In genomic region chr6:33208089-33208967, GRCh38 we compare ENCODE assay signal across 8 cellular contexts. TPM values are rescaled to one million over a fixed set of nuclear protein-coding genes. Genes with fewer than 3 reads are reported as not detected.
DNase-seq lines count a peak whose midpoint lies in the region; ATAC-seq and TF ChIP-seq lines count a peak whose summit lies in the region.

TSS of gene RING1 (plus strand) at chr6:33208500. CDS start at chr6:33208823, 323 bp downstream.

- peaks cover 10% of the 10 kb centered on the region for H3K27me3 Mint-ChIP-seq in activated CD4-positive, alpha-beta T cell treated with anti-CD3 and anti-CD28 coated beads, Interleukin-2, amount 10 ng/mL, durations not matched to agents 7 days and 5 days

- POLR2A ChIA-PET in activated CD4-positive, alpha-beta T cell treated with anti-CD3 and anti-CD28 coated beads, Interleukin-2, amount 10 ng/mL, durations not matched to agents 7 days and 5 days (lab: Charles Lee): interaction anchor here (1.0 kb wide), 3 partner anchors 40 to 236 kb away, joined by 3 read pairs; no protein-coding TSS in a partner anchor

- H3K4me3 ChIP-seq in coronary artery: peak within 1 kb of the TSS; percentile 99

- no peaks in the 10 kb centered on the region for H3K9me3 Mint-ChIP-seq in activated CD4-positive, alpha-beta T cell treated with anti-CD3 and anti-CD28 coated beads, Interleukin-2, amount 10 ng/mL, durations not matched to agents 7 days and 5 days

- peak; percentile 9 for DNase-seq in GF-D8 (lab: John Stamatoyannopoulos, UW)
- peak; percentile 30 for DNase-seq in NCI-H460 (ENCODE audit: extremely low read depth, low read depth)
- peak; percentile 87 for DNase-seq in activated CD4-positive, alpha-beta T cell treated with anti-CD3 and anti-CD28 coated beads, Interleukin-2, amount 10 ng/mL, durations not matched to agents 7 days and 5 days
- DNase-seq in coronary artery (ENCODE audit: low spot score): peak; percentile 92
- peak; percentile 93 for DNase-seq in left kidney (ENCODE audit: low read depth, low spot score)
- peak; percentile 78 to 84 for DNase-seq in stimulated activated CD4-positive, alpha-beta T cell treated with anti-CD3 and anti-CD28 coated beads, Interleukin-1b, Interleukin-23, amount 100 ng/mL, for 4 hours (ENCODE audit: low read depth in 2 of 2)

- H3K27ac Mint-ChIP-seq in activated CD4-positive, alpha-beta T cell treated with anti-CD3 and anti-CD28 coated beads, Interleukin-2, amount 10 ng/mL, durations not matched to agents 7 days and 5 days: peak within 1 kb of the TSS; percentile 90

- ATAC-seq in HG02759 (IDR thresholded peaks at IDR 0.05; ENCODE audit: unreplicated experiment): peak; percentile 56
- no peak for ATAC-seq in GM18868 (IDR thresholded peaks at IDR 0.05; ENCODE audit: unreplicated experiment)

- H3K27ac ChIP-seq in coronary artery: peak within 1 kb of the TSS; percentile 95 to 99

- peaks cover 33% of the 10 kb centered on the region for H3K36me3 Mint-ChIP-seq in activated CD4-positive, alpha-beta T cell treated with anti-CD3 and anti-CD28 coated beads, Interleukin-2, amount 10 ng/mL, durations not matched to agents 7 days and 5 days (ENCODE audit: low read depth)

- no peak for TF ChIP-seq CTCF in coronary artery (IDR thresholded peaks at IDR 0.05)

- H3K4me3 Mint-ChIP-seq in activated CD4-positive, alpha-beta T cell treated with anti-CD3 and anti-CD28 coated beads, Interleukin-2, amount 10 ng/mL, durations not matched to agents 7 days and 5 days: peak within 1 kb of the TSS; percentile 79

- CTCF ChIA-PET in activated CD4-positive, alpha-beta T cell treated with anti-CD3 and anti-CD28 coated beads, Interleukin-2, amount 10 ng/mL, durations not matched to agents 7 days and 5 days (lab: Charles Lee): interaction anchor here (1.1 to 2.7 kb wide), 6 partner anchors 9 to 84 kb away, joined by 3 to 20 read pairs (median 4); partner anchors contain the start of gene WDR46

- H3K4me1 Mint-ChIP-seq in activated CD4-positive, alpha-beta T cell treated with anti-CD3 and anti-CD28 coated beads, Interleukin-2, amount 10 ng/mL, durations not matched to agents 7 days and 5 days: peaks cover 55% of the 10 kb centered on the region

RNA-seq across cellular contexts. Expression of gene RING1, which starts in this region (rescaled TPM):
- total RNA-seq in NCI-H460 (2014; rRNA removed; shearing (Covaris generic)): 8.7 and 10.8 TPM in 2 replicates
- polyA plus RNA-seq in NCI-H460 (2014; cell fraction: nucleus; rRNA removed): 29.7 and 31.9 TPM in 2 replicates
- 10 to 100 TPM; 38.1 to 44.0 TPM for total RNA-seq in activated CD4-positive, alpha-beta T cell treated with anti-CD3 and anti-CD28 coated beads, Interleukin-2, amount 10 ng/mL, durations not matched to agents 7 days and 5 days

Comparison
In these comparisons a context has a peak if more than half of its experiments do, and no peak if none do; other contexts are left out.
1. DNase-seq: peak in every context shown above with its lines; median percentile 93 in left kidney; 92 in coronary artery; 87 in activated CD4-positive, alpha-beta T cell treated with anti-CD3 and anti-CD28 coated beads, Interleukin-2, amount 10 ng/mL, durations not matched to agents 7 days and 5 days; 81 in stimulated activated CD4-positive, alpha-beta T cell treated with anti-CD3 and anti-CD28 coated beads, Interleukin-1b, Interleukin-23, amount 100 ng/mL, for 4 hours; 30 in NCI-H460; 9 in GF-D8.